Comparison of ENCODE assay signal across 11 cellular contexts in the genomic region with DNA sequence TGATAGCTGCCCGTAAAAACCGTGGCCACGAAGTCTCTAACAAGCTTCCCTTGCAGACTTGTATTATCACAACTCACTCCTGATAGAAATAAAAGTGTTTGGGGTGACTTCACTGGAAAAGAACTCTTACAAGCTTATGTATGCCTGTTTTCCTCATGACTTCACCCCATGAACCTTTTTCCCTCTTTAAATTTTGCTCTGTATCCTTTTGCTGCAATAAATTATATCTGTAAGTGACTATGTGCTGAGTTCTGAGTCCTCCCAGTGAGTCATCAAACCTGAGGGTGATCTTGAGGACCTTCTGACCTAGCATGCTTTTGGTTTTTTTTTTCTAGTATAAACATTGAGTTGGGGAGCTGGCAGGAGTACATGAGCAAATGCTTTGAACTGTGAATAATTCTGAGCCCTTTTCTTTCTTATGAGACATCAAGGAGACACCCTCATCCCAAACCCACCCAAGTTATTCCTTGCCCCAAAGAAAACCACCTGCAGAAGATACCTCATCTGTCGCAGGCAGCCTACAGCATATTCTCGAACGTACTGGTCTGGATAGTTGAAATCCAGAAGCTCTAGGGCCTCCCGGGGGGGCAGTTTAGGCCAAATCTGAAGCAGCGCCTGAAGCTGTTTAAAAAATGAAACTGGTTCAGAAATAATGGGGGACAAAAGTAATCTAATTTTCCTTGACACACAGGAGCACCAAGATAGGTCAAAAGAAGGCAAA.
DNase-seq lines count a peak whose midpoint lies in the region; ATAC-seq and TF ChIP-seq lines count a peak whose summit lies in the region.
"Had no signal": no experiment of that assay in that cellular context is flagged by ENCODE, and none has a peak within 500 bp of the region (broad histone marks: within the 10 kb centered on the region; RNA-seq: fewer than 3 reads in every experiment).

No MANE protein-coding gene starts in this region.

- no peak for TF ChIP-seq EP300 in stomach (IDR thresholded peaks at IDR 0.05)

- WGBS in stomach, 5 donors, result 85 to 94% (median 88%) methylated on average over 8 of the region's 8 CpGs
- WGBS in aorta, 2 donors, result 43 to 46% methylated on average over 8 of the region's 8 CpGs

- H3K9me3 ChIP-seq in stomach, result no peaks in the 10 kb centered on the region
- H3K9me3 ChIP-seq in aorta (ENCODE audit: control insufficient read depth, low read length), result no peaks in the 10 kb centered on the region

- intact Hi-C loops in stomach (cut with DNase I; ENCODE audit: low total_unique reads) (no loop called here), aorta (cut with DNase I) (loop anchor here (5.0 to 10.0 kb wide), 2 partner anchors 100 to 223 kb away; a partner anchor contains a TSS)

- TF ChIP-seq CTCF in foreskin fibroblast (IDR thresholded peaks at IDR 0.05; ENCODE audit: low read depth, low read length) (no peak), stomach (IDR thresholded peaks at IDR 0.05) (no peak)

- H3K4me3 ChIP-seq in foreskin fibroblast (ENCODE audit: low read depth in 1 of 2, low read length in 2 of 2), result no peak overlapping the region
- H3K4me3 ChIP-seq in stomach, result no peak overlapping the region
- no peak overlapping the region for H3K4me3 ChIP-seq in aorta (ENCODE audit: low read length in 2 of 2)

- peaks cover 0 to 58% (median 37%) of the 10 kb centered on the region in 4 donors for H3K36me3 ChIP-seq in stomach
- H3K36me3 ChIP-seq in aorta (ENCODE audit: control insufficient read depth in 1 of 2, insufficient read depth in 2 of 2, low read length in 1 of 2), result no peaks in the 10 kb centered on the region

- no peak for TF ChIP-seq POLR2A in stomach (IDR thresholded peaks at IDR 0.05)

- H3K4me1 ChIP-seq in stomach, result peaks cover 0 to 12% (median 0%) of the 10 kb centered on the region in 4 donors
- H3K4me1 ChIP-seq in aorta (ENCODE audit: control insufficient read depth in 1 of 2, insufficient read depth in 2 of 2, low read length in 2 of 2), result peaks cover 0 to 3% of the 10 kb centered on the region in 2 donors

- peak; percentile 99 for DNase-seq in HCEC 1CT
- DNase-seq in foreskin fibroblast, result peak; percentile 97 to 98
- DNase-seq in stromal cell of bone marrow (ENCODE audit: low read depth), result peak; percentile 91
- no peak for DNase-seq in stomach
- no peak for DNase-seq in NCI-H524 (lab: John Stamatoyannopoulos, UW)
- DNase-seq in aorta, result no peak
- DNase-seq: natural killer cell, NCI-H187 treated with DMSO at 0.1 percent for 48 hours, T-cell had no signal

- ATAC-seq in SK-N-SH treated with all-trans-retinoic acid at 6 μM for 48 hours, result peak; percentile 90
- ATAC-seq in GM21367 (IDR thresholded peaks at IDR 0.05; ENCODE audit: unreplicated experiment), result no peak
- no peak for ATAC-seq in aorta (ENCODE audit: low FRiP score)
- ATAC-seq: natural killer cell, T-cell had no signal

- H3K27me3 ChIP-seq in stomach (no peaks in the 10 kb centered on the region), aorta (ENCODE audit: control insufficient read depth in 1 of 2, insufficient read depth in 2 of 2, low read length in 1 of 2) (no peaks in the 10 kb centered on the region)

- H3K27ac ChIP-seq in stomach, result peak overlapping the region in 1 of 5 donors; percentile 5
- H3K27ac ChIP-seq in aorta (ENCODE audit: low read depth in 1 of 2, low read length in 2 of 2), result no peak overlapping the region

TF ChIP-seq in SK-N-SH treated with all-trans-retinoic acid at 6 μM for 48 hours, 23 proteins besides CTCF, POLR2A, EP300 and RAD21:
- TF ChIP-seq ISL1 (CRISPR knock-in tag; IDR thresholded peaks at IDR 0.05) (peak; percentile 85), ZNF70 (CRISPR knock-in tag; IDR thresholded peaks at IDR 0.05) (no peak)

Comparison
In these comparisons a context has a peak if more than half of its experiments do, and no peak if none do; other contexts are left out.
1. DNase-seq: peak in HCEC 1CT (single experiment), foreskin fibroblast (2 of 2) and stromal cell of bone marrow (single experiment); none in stomach (single experiment), NCI-H524 (0 of 2) and aorta (0 of 2).